ENCODE assay signal across 19 cellular contexts in genomic region chr1:171300401-171300800, GRCh38. TPM values are rescaled to one million over a fixed set of nuclear protein-coding genes. Genes with fewer than 3 reads are reported as not detected.
A peak's percentile ranks its signal among the peaks of the same experiment; 100 is the strongest.
DNase-seq lines count a peak whose midpoint lies in the region; ATAC-seq and TF ChIP-seq lines count a peak whose summit lies in the region.
"Had no signal": no experiment of that assay in that cellular context is flagged by ENCODE, and none has a peak within 500 bp of the region (broad histone marks: within the 10 kb centered on the region; RNA-seq: fewer than 3 reads in every experiment).

No MANE protein-coding gene starts in this region.

- peaks cover 51% of the 10 kb centered on the region for H3K4me1 ChIP-seq in GM23338 (ENCODE audit: insufficient read depth)
- peaks cover 8% of the 10 kb centered on the region for H3K4me1 ChIP-seq in OCI-LY7 (ENCODE audit: insufficient read depth, low read length, poor library complexity, severe bottlenecking)
- H3K4me1 ChIP-seq in adipocyte (ENCODE audit: control insufficient read depth, insufficient read depth, low read length) = peaks cover 9% of the 10 kb centered on the region

- H3K4me3 ChIP-seq in GM23338 = no peak overlapping the region
- H3K4me3 ChIP-seq in OCI-LY7 (ENCODE audit: low read depth, low read length, poor library complexity, severe bottlenecking) = no peak overlapping the region
- no peak overlapping the region for H3K4me3 ChIP-seq in adipocyte (ENCODE audit: low read length)
- H3K4me3 ChIP-seq: BLaER1 treated with 17β-estradiol and CSF1 and Interleukin-3, amounts not matched to agents 10 nM and 100 nM; GM12878; GM23248 had no signal

- H3K36me3 ChIP-seq in GM23338 (ENCODE audit: insufficient read depth) = no peaks in the 10 kb centered on the region
- no peaks in the 10 kb centered on the region for H3K36me3 ChIP-seq in OCI-LY7 (ENCODE audit: insufficient read depth, low read length)
- H3K36me3 ChIP-seq in adipocyte (ENCODE audit: control insufficient read depth, insufficient read depth, low read length, severe bottlenecking) = no peaks in the 10 kb centered on the region
- H3K36me3 ChIP-seq: BLaER1 treated with 17β-estradiol and CSF1 and Interleukin-3, amounts not matched to agents 10 nM and 100 nM had no signal

- no peak for DNase-seq in GM23338 (ENCODE audit: low spot score)
- peak; percentile 40 for DNase-seq in OCI-LY7 (ENCODE audit: low spot score)
- peak; percentile 9 for DNase-seq in adipocyte (ENCODE audit: low read depth)
- DNase-seq in activated naive CD8-positive, alpha-beta T cell treated with anti-CD3 and anti-CD28 coated beads, Interleukin-2, amount 50 U/mL, for 24 hours = no peak
- DNase-seq in activated T-cell treated with anti-CD3 and anti-CD28 coated beads, Interleukin-2, amount 50 U/mL, for 48 hours = no peak
- DNase-seq in cardiac septum (ENCODE audit: low spot score) = no peak
- no peak for DNase-seq in NCI-H446 (lab: John Stamatoyannopoulos, UW)
- DNase-seq: 8988T; Calu3; CD8-positive, alpha-beta T cell; DMS79 treated with DMSO at 0.1 percent for 48 hours; GM23248; IMR-90 had no signal

- CTCF ChIA-PET in OCI-LY7 (lab: Charles Lee; ENCODE audit: unreplicated experiment) = no interaction called here

- no peak overlapping the region for H3K27ac ChIP-seq in GM23338 (ENCODE audit: low read depth)
- H3K27ac ChIP-seq in OCI-LY7 (ENCODE audit: low read depth, low read length, poor library complexity, severe bottlenecking) = no peak overlapping the region
- H3K27ac ChIP-seq: BLaER1 treated with 17β-estradiol and CSF1 and Interleukin-3, amounts not matched to agents 10 nM and 100 nM; GM23248 had no signal

- H3F3A ChIP-seq in GM23338 (replicated peaks; ENCODE audit: low read depth) = no peaks in the 10 kb centered on the region

- H3K27me3 Mint-ChIP-seq in GM23338 (ENCODE audit: insufficient read depth, low read depth, poor library complexity) = peaks cover 8% of the 10 kb centered on the region
- peaks cover 10% of the 10 kb centered on the region for H3K27me3 Mint-ChIP-seq in activated naive CD8-positive, alpha-beta T cell treated with anti-CD3 and anti-CD28 coated beads, Interleukin-2, amount 50 U/mL, for 24 hours

- H3K4me1 Mint-ChIP-seq in GM23338 = peaks cover 53% of the 10 kb centered on the region
- no peaks in the 10 kb centered on the region for H3K4me1 Mint-ChIP-seq in activated naive CD8-positive, alpha-beta T cell treated with anti-CD3 and anti-CD28 coated beads, Interleukin-2, amount 50 U/mL, for 24 hours
- H3K4me1 Mint-ChIP-seq: B cell had no signal

- H3K9me3 ChIP-seq in OCI-LY7 (ENCODE audit: low read length) (peaks cover 9% of the 10 kb centered on the region; the same call in 1 of the 2 replicates), adipocyte (ENCODE audit: control insufficient read depth, low read length) (peaks cover 18% of the 10 kb centered on the region)

- no peak for TF ChIP-seq CTCF in GM23338 (conservative IDR thresholded peaks at IDR 0.05; ENCODE audit: low read depth in 2 of 2)
- no peak for TF ChIP-seq CTCF in OCI-LY7 (conservative IDR thresholded peaks at IDR 0.05; ENCODE audit: low read length)

- H3K27me3 ChIP-seq in GM23338 (ENCODE audit: insufficient read depth) = no peaks in the 10 kb centered on the region
- no peaks in the 10 kb centered on the region for H3K27me3 ChIP-seq in adipocyte (replicated peaks; ENCODE audit: control insufficient read depth, insufficient read depth, low read length)
- H3K27me3 ChIP-seq: BLaER1 treated with 17β-estradiol and CSF1 and Interleukin-3, amounts not matched to agents 10 nM and 100 nM had no signal

- H3K36me3 Mint-ChIP-seq in GM23338 (ENCODE audit: low read depth) = peaks cover 27% of the 10 kb centered on the region
- H3K36me3 Mint-ChIP-seq in activated naive CD8-positive, alpha-beta T cell treated with anti-CD3 and anti-CD28 coated beads, Interleukin-2, amount 50 U/mL, for 24 hours (ENCODE audit: low read depth) = no peaks in the 10 kb centered on the region
- H3K36me3 Mint-ChIP-seq: CD8-positive, alpha-beta T cell had no signal

- ATAC-seq in GM23338 = no peak
- ATAC-seq in activated naive CD8-positive, alpha-beta T cell treated with anti-CD3 and anti-CD28 coated beads, Interleukin-2, amount 50 U/mL, for 24 hours = no peak
- ATAC-seq: CD8-positive, alpha-beta T cell; GM12878; HCT116 had no signal

- peaks cover 28% of the 10 kb centered on the region for H3K9me3 Mint-ChIP-seq in GM23338
- H3K9me3 Mint-ChIP-seq in activated naive CD8-positive, alpha-beta T cell treated with anti-CD3 and anti-CD28 coated beads, Interleukin-2, amount 50 U/mL, for 24 hours = peaks cover 27% of the 10 kb centered on the region

- H3K27ac Mint-ChIP-seq in GM23338 = peak overlapping the region; percentile 97
- no peak overlapping the region for H3K27ac Mint-ChIP-seq in activated naive CD8-positive, alpha-beta T cell treated with anti-CD3 and anti-CD28 coated beads, Interleukin-2, amount 50 U/mL, for 24 hours
- H3K27ac Mint-ChIP-seq: B cell; CD8-positive, alpha-beta T cell had no signal

- intact Hi-C loops in OCI-LY7 (cut with micrococcal nuclease; ENCODE audit: unreplicated experiment) = no loop called here
- intact Hi-C loops in cardiac septum (cut with DNase I) = no loop called here

- POLR2A ChIA-PET in OCI-LY7 (lab: Charles Lee) = interaction anchor here (0.6 kb wide), 1 partner anchor 1512 kb away, joined by 3 read pairs; no protein-coding TSS in a partner anchor

- H3K9ac ChIP-seq in adipocyte (ENCODE audit: low read length) = no peak overlapping the region
- H3K9ac ChIP-seq: BLaER1 treated with 17β-estradiol and CSF1 and Interleukin-3, amounts not matched to agents 10 nM and 100 nM; GM23248 had no signal

- H3K79me2 ChIP-seq in GM23338 (replicated peaks; ENCODE audit: insufficient read depth) (no peaks in the 10 kb centered on the region), OCI-LY7 (ENCODE audit: insufficient read depth, low read depth, low read length) (no peaks in the 10 kb centered on the region)

- peaks cover 4% of the 10 kb centered on the region; the same call in 1 of the 2 replicates for H3K9me2 ChIP-seq in GM23338 (ENCODE audit: insufficient read depth)
- no peaks in the 10 kb centered on the region for H3K9me2 ChIP-seq in OCI-LY7 (ENCODE audit: insufficient read depth, low read length)

- no peaks in the 10 kb centered on the region for H4K20me1 ChIP-seq in GM23338 (replicated peaks; ENCODE audit: insufficient read depth)
- no peaks in the 10 kb centered on the region for H4K20me1 ChIP-seq in OCI-LY7 (ENCODE audit: insufficient read depth, low read length)
- H4K20me1 ChIP-seq: BLaER1 treated with 17β-estradiol and CSF1 and Interleukin-3, amounts not matched to agents 10 nM and 100 nM had no signal

- no peak overlapping the region for H2AFZ ChIP-seq in GM23338
- no peak overlapping the region for H2AFZ ChIP-seq in OCI-LY7 (ENCODE audit: low read length)
- H2AFZ ChIP-seq: GM23248 had no signal

- no peak overlapping the region for H3K4me3 Mint-ChIP-seq in GM23338
- no peak overlapping the region for H3K4me3 Mint-ChIP-seq in activated naive CD8-positive, alpha-beta T cell treated with anti-CD3 and anti-CD28 coated beads, Interleukin-2, amount 50 U/mL, for 24 hours
- H3K4me3 Mint-ChIP-seq: B cell; CD8-positive, alpha-beta T cell had no signal

- BruUV-seq in OCI-LY7 (replicated peaks; lab: Mats Ljungman, UMichigan) = no TSS peak

- H3K4me2 ChIP-seq in GM23338 = no peak overlapping the region
- no peak overlapping the region for H3K4me2 ChIP-seq in OCI-LY7 (ENCODE audit: low read length)
- H3K4me2 ChIP-seq: BLaER1 treated with 17β-estradiol and CSF1 and Interleukin-3, amounts not matched to agents 10 nM and 100 nM had no signal

TF ChIP-seq in GM23338, 12 proteins besides CTCF, POLR2A, EP300 and RAD21 (continues in another document):
- TF ChIP-seq JUNB (IDR thresholded peaks at IDR 0.05; ENCODE audit: unreplicated experiment) (no peak), EZH2phosphoT487 (IDR thresholded peaks at IDR 0.05; ENCODE audit: unreplicated experiment) (no peak)

RNA-seq across cellular contexts. Expression of gene FMO4, which starts 13.6 kb away (rescaled TPM):
- 1.0 and 3.4 TPM in 2 replicates for total RNA-seq in GM23338 (2014; rRNA removed; shearing (Covaris generic))
- polyA plus RNA-seq in GM23338 (2016; fragmentation: Nextera tagmentation; extraction: Ambion mirVana) = 2.4 and 3.1 TPM in 2 replicates
- total RNA-seq in OCI-LY7 (2014; rRNA removed; shearing (Covaris generic)) = 3.9 and 4.0 TPM in 2 replicates
- total RNA-seq in OCI-LY7 (2022) (2.6 and 4.8 TPM in 2 replicates), cardiac septum (5.3 TPM)

RNA-seq across cellular contexts. Expression of gene FMO1, which starts 52.1 kb away (rescaled TPM):
- total RNA-seq in GM23338 (2014; rRNA removed; shearing (Covaris generic)) = not detected in 2 replicates
- 0.19 and 0.23 TPM in 2 replicates for polyA plus RNA-seq in GM23338 (2016; fragmentation: Nextera tagmentation; extraction: Ambion mirVana)
- 0.38 and 1.2 TPM in 2 replicates for total RNA-seq in OCI-LY7 (2014; rRNA removed; shearing (Covaris generic))
- total RNA-seq in OCI-LY7 (2022) (0.34 and 0.98 TPM in 2 replicates), cardiac septum (1.3 TPM)
- total RNA-seq: A673; B cell; Calu3; CD8-positive, alpha-beta T cell; GM12878; GM23248; IMR-90 had no signal
- polyA plus RNA-seq: AG04450, GM12878, GM23248, IMR-90 had no signal

Comparison
In these comparisons a context has a peak if more than half of its experiments do, and no peak if none do; other contexts are left out.
1. DNase-seq: peak in OCI-LY7 (single experiment) and adipocyte (single experiment); none in GM23338 (single experiment), activated naive CD8-positive, alpha-beta T cell treated with anti-CD3 and anti-CD28 coated beads, Interleukin-2, amount 50 U/mL, for 24 hours (single experiment), activated T-cell treated with anti-CD3 and anti-CD28 coated beads, Interleukin-2, amount 50 U/mL, for 48 hours (0 of 2), cardiac septum (single experiment) and NCI-H446 (0 of 2).